Comparison of ENCODE assay signal across 23 cellular contexts in the genomic region with DNA sequence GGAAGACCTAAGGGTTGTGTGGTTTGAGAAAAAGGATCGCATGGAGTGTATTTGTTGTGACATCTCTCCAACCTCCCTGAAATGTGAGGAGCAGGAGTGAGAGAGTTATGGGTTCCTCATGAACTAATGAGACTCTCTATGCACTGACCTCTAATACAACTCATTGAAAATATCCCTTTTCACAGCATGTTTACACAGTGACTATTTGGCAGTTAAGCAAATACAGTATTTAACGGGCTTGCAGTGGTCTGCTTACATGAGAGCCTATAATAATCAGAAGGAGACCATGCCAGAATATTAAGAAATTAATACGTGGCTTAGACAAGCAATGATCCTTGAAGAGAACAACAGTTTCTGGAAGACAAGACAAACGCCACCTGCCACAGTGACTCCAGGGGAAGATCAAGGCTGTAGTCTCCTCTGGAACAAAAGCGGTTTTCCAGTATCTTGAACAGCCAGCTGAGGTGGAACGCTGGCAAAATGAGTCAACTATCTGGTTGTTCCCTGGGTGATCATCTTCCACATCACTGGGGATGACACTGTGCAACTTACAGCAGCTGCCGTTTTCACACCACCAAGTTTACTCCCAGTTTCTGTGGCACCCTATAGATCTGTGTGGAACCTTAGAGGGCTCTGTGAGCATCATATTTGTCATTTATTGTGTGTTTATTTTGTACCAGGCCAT.
A peak's percentile ranks its signal among the peaks of the same experiment; 100 is the strongest.
DNase-seq lines count a peak whose midpoint lies in the region; ATAC-seq and TF ChIP-seq lines count a peak whose summit lies in the region.
"Had no signal": no experiment of that assay in that cellular context is flagged by ENCODE, and none has a peak within 500 bp of the region (broad histone marks: within the 10 kb centered on the region; RNA-seq: fewer than 3 reads in every experiment).

No MANE protein-coding gene starts in this region.

- TF ChIP-seq CTCF in MM.1S (IDR thresholded peaks at IDR 0.05; ENCODE audit: low read length): no peak

- ATAC-seq in HG02610 (IDR thresholded peaks at IDR 0.05; ENCODE audit: unreplicated experiment): no peak
- ATAC-seq: activated T-cell treated with anti-CD3 and anti-CD28 coated beads, Interleukin-2, amount 50 U/mL, for 4 hours; HCT116 had no signal

- CTCF ChIA-PET in activated CD4-positive, alpha-beta memory T cell treated with anti-CD3 and anti-CD28 coated beads, Interleukin-2, amount 10 ng/mL, durations not matched to agents 7 days and 5 days (lab: Charles Lee): no interaction called here

- H3K4me1 ChIP-seq in endocrine pancreas (ENCODE audit: control insufficient read depth, insufficient read depth, low read length) (peaks cover 4% of the 10 kb centered on the region), MM.1S (ENCODE audit: low read length) (no peaks in the 10 kb centered on the region)
- H3K4me1 ChIP-seq: Peyer's patch had no signal

- H3K4me2 ChIP-seq in MM.1S (ENCODE audit: low read depth, low read length): no peak overlapping the region

- H3K9me3 ChIP-seq in endocrine pancreas (ENCODE audit: control insufficient read depth, low read length) (no peaks in the 10 kb centered on the region), MM.1S (replicated peaks; ENCODE audit: insufficient read depth, low read length) (no peaks in the 10 kb centered on the region)
- H3K9me3 ChIP-seq: Peyer's patch, stomach, upper lobe of left lung had no signal

- H3K9ac ChIP-seq in endocrine pancreas (ENCODE audit: control insufficient read depth, insufficient read depth, low read length) (no peak overlapping the region), MM.1S (ENCODE audit: low read length) (no peak overlapping the region)

- peaks cover 6% of the 10 kb centered on the region for H3K27me3 Mint-ChIP-seq in activated CD4-positive, alpha-beta memory T cell treated with anti-CD3 and anti-CD28 coated beads, Interleukin-2, amount 10 ng/mL, durations not matched to agents 7 days and 5 days
- H3K27me3 Mint-ChIP-seq: dendritic cell treated with granulocyte-macrophage colony-stimulating factor and Interleukin-4, amounts not matched to agents 40 ng/mL and 50 ng/mL, for 4 days had no signal

- no peaks in the 10 kb centered on the region for H3K79me2 ChIP-seq in MM.1S (ENCODE audit: low read length)

- POLR2A ChIA-PET in activated CD4-positive, alpha-beta memory T cell treated with anti-CD3 and anti-CD28 coated beads, Interleukin-2, amount 10 ng/mL, durations not matched to agents 7 days and 5 days (lab: Charles Lee): no interaction called here

- no peak overlapping the region for H3K4me3 Mint-ChIP-seq in activated CD4-positive, alpha-beta memory T cell treated with anti-CD3 and anti-CD28 coated beads, Interleukin-2, amount 10 ng/mL, durations not matched to agents 7 days and 5 days
- H3K4me3 Mint-ChIP-seq: activated naive CD4-positive, alpha-beta T cell treated with anti-CD3 and anti-CD28 coated beads for 36 hours; activated T-cell treated with anti-CD3 and anti-CD28 coated beads, Interleukin-2, amount 50 U/mL, for 4 hours; dendritic cell treated with granulocyte-macrophage colony-stimulating factor and Interleukin-4, amounts not matched to agents 40 ng/mL and 50 ng/mL, for 4 days had no signal

- H3K4me3 ChIP-seq in endocrine pancreas (ENCODE audit: control insufficient read depth, insufficient read depth, low read length) (peak overlapping the region; percentile 28), MM.1S (ENCODE audit: low read length) (no peak overlapping the region)
- H3K4me3 ChIP-seq: lung, Peyer's patch, stomach, upper lobe of left lung had no signal

- H4K20me1 ChIP-seq in MM.1S (ENCODE audit: insufficient read depth, low read length): no peaks in the 10 kb centered on the region

- H3K4me1 Mint-ChIP-seq in activated CD4-positive, alpha-beta memory T cell treated with anti-CD3 and anti-CD28 coated beads, Interleukin-2, amount 10 ng/mL, durations not matched to agents 7 days and 5 days: no peaks in the 10 kb centered on the region

- no peaks in the 10 kb centered on the region for H3K9me2 ChIP-seq in MM.1S (replicated peaks; ENCODE audit: insufficient read depth, low read length)

- no peaks in the 10 kb centered on the region for H3F3A ChIP-seq in MM.1S (ENCODE audit: insufficient read depth, low read length)

- H3K9me3 Mint-ChIP-seq in activated CD4-positive, alpha-beta memory T cell treated with anti-CD3 and anti-CD28 coated beads, Interleukin-2, amount 10 ng/mL, durations not matched to agents 7 days and 5 days: no peaks in the 10 kb centered on the region
- H3K9me3 Mint-ChIP-seq: activated naive CD4-positive, alpha-beta T cell treated with anti-CD3 and anti-CD28 coated beads for 36 hours; activated T-cell treated with anti-CD3 and anti-CD28 coated beads, Interleukin-2, amount 50 U/mL, for 4 hours had no signal

- H2AFZ ChIP-seq in MM.1S (ENCODE audit: low read length): no peak overlapping the region

- no peak overlapping the region for H3K27ac ChIP-seq in MM.1S (ENCODE audit: low read length)
- H3K27ac ChIP-seq: Peyer's patch, stomach had no signal

- DNase-seq in COLO668 (lab: John Stamatoyannopoulos, UW; ENCODE audit: unreplicated experiment): peak; percentile 56
- DNase-seq in NCI-H1105 treated with DMSO at 0.1 percent for 48 hours (lab: John Stamatoyannopoulos, UW): peak; percentile 86
- peak; percentile 40 for DNase-seq in NCI-H510A treated with DMSO at 0.1 percent for 48 hours (lab: John Stamatoyannopoulos, UW)
- DNase-seq in activated CD4-positive, alpha-beta memory T cell treated with anti-CD3 and anti-CD28 coated beads, Interleukin-2, amount 10 ng/mL, durations not matched to agents 7 days and 5 days: no peak
- no peak for DNase-seq in dermis blood vessel endothelial cell
- DNase-seq in MM.1S: no peak
- DNase-seq: activated CD8-positive, alpha-beta memory T cell treated with anti-CD3 and anti-CD28 coated beads for 24 hours; activated naive CD4-positive, alpha-beta T cell treated with anti-CD3 and anti-CD28 coated beads for 36 hours; activated T-cell treated with anti-CD3 and anti-CD28 coated beads, Interleukin-2, amount 50 U/mL, for 4 hours; hypothalamus; Kasumi-1; NCI-H1436; NCI-H82; occipital lobe; Peyer's patch; stimulated activated CD4-positive, alpha-beta T cell treated with anti-CD3 and anti-CD28 coated beads, Interleukin-12 subunit alpha, Interleukin-12 subunit beta, amount 100 ng/mL, for 4 hours; stomach; upper lobe of left lung had no signal

- H3K27ac Mint-ChIP-seq in activated CD4-positive, alpha-beta memory T cell treated with anti-CD3 and anti-CD28 coated beads, Interleukin-2, amount 10 ng/mL, durations not matched to agents 7 days and 5 days: no peak overlapping the region
- H3K27ac Mint-ChIP-seq: activated naive CD4-positive, alpha-beta T cell treated with anti-CD3 and anti-CD28 coated beads for 36 hours; dendritic cell treated with granulocyte-macrophage colony-stimulating factor and Interleukin-4, amounts not matched to agents 40 ng/mL and 50 ng/mL, for 4 days had no signal

- H3K36me3 ChIP-seq in endocrine pancreas (ENCODE audit: control insufficient read depth, insufficient read depth, low read length) (no peaks in the 10 kb centered on the region), MM.1S (replicated peaks; ENCODE audit: insufficient read depth, low read length) (no peaks in the 10 kb centered on the region)
- H3K36me3 ChIP-seq: Peyer's patch, stomach, upper lobe of left lung had no signal

- no peaks in the 10 kb centered on the region for H3K27me3 ChIP-seq in endocrine pancreas (ENCODE audit: control insufficient read depth, insufficient read depth, low read length)
- no peaks in the 10 kb centered on the region for H3K27me3 ChIP-seq in MM.1S (replicated peaks; ENCODE audit: insufficient read depth, low read length)
- H3K27me3 ChIP-seq: Peyer's patch, stomach, upper lobe of left lung had no signal

- no peaks in the 10 kb centered on the region for H3K36me3 Mint-ChIP-seq in activated CD4-positive, alpha-beta memory T cell treated with anti-CD3 and anti-CD28 coated beads, Interleukin-2, amount 10 ng/mL, durations not matched to agents 7 days and 5 days (ENCODE audit: low read depth)

Comparison
In these comparisons a context has a peak if more than half of its experiments do, and no peak if none do; other contexts are left out.
1. DNase-seq: peak in COLO668 (single experiment), NCI-H1105 treated with DMSO at 0.1 percent for 48 hours (single experiment) and NCI-H510A treated with DMSO at 0.1 percent for 48 hours (single experiment); none in activated CD4-positive, alpha-beta memory T cell treated with anti-CD3 and anti-CD28 coated beads, Interleukin-2, amount 10 ng/mL, durations not matched to agents 7 days and 5 days (single experiment), dermis blood vessel endothelial cell (single experiment) and MM.1S (single experiment).